Comparison of ENCODE assay signal across 16 cellular contexts in genomic region chr10:77147871-77148270, GRCh38.
DNase-seq lines count a peak whose midpoint lies in the region; ATAC-seq and TF ChIP-seq lines count a peak whose summit lies in the region.
"Had no signal": no experiment of that assay in that cellular context is flagged by ENCODE, and none has a peak within 500 bp of the region (broad histone marks: within the 10 kb centered on the region; RNA-seq: fewer than 3 reads in every experiment).

No MANE protein-coding gene starts in this region.

- H3K9me3 ChIP-seq in psoas muscle: no peaks in the 10 kb centered on the region
- H3K9me3 ChIP-seq in thoracic aorta: no peaks in the 10 kb centered on the region
- no peaks in the 10 kb centered on the region for H3K9me3 ChIP-seq in suprapubic skin

- TF ChIP-seq EP300 in suprapubic skin (IDR thresholded peaks at IDR 0.05): no peak

- TF ChIP-seq CTCF in psoas muscle (IDR thresholded peaks at IDR 0.05) (no peak), thoracic aorta (IDR thresholded peaks at IDR 0.05) (no peak), suprapubic skin (IDR thresholded peaks at IDR 0.05) (no peak)

- no peak for TF ChIP-seq POLR2A in suprapubic skin (IDR thresholded peaks at IDR 0.05)

- H3K36me3 Mint-ChIP-seq in activated naive CD4-positive, alpha-beta T cell treated with anti-CD3 and anti-CD28 coated beads, Interleukin-2, amount 50 U/mL, for 72 hours: no peaks in the 10 kb centered on the region
- H3K36me3 Mint-ChIP-seq: CD4-positive, alpha-beta memory T cell had no signal

- peak; percentile 5 for DNase-seq in myocyte (ENCODE audit: low read depth)
- no peak for DNase-seq in psoas muscle
- DNase-seq in thoracic aorta (ENCODE audit: low spot score): no peak
- DNase-seq in activated naive CD4-positive, alpha-beta T cell treated with anti-CD3 and anti-CD28 coated beads, Interleukin-2, amount 50 U/mL, for 72 hours (ENCODE audit: low spot score in 2 of 2): no peak
- DNase-seq in suprapubic skin (ENCODE audit: low spot score in 2 of 2): no peak
- DNase-seq: C1 segment of cervical spinal cord; Calu3; CD4-positive, alpha-beta memory T cell; COR-L47; DMS53; DMS79 treated with DMSO at 0.1 percent for 48 hours; GF-D8; GM23248; H7; HCEC 1CT had no signal

- ATAC-seq in psoas muscle: peak in 3 of 4 donors; percentile 66 to 69 (median 66)
- no peak for ATAC-seq in thoracic aorta (ENCODE audit: insufficient number of reproducible peaks, low FRiP score, low read depth)
- ATAC-seq in activated naive CD4-positive, alpha-beta T cell treated with anti-CD3 and anti-CD28 coated beads, Interleukin-2, amount 50 U/mL, for 72 hours: no peak
- no peak for ATAC-seq in HG02759 (IDR thresholded peaks at IDR 0.05; ENCODE audit: unreplicated experiment)

- no peak overlapping the region for H3K4me3 ChIP-seq in psoas muscle
- no peak overlapping the region for H3K4me3 ChIP-seq in thoracic aorta
- H3K4me3 ChIP-seq in suprapubic skin: no peak overlapping the region
- H3K4me3 ChIP-seq: GM23248 had no signal

- no peaks in the 10 kb centered on the region for H3K36me3 ChIP-seq in psoas muscle (ENCODE audit: insufficient read depth in 1 of 2, low read depth in 1 of 2)
- H3K36me3 ChIP-seq in thoracic aorta: no peaks in the 10 kb centered on the region
- H3K36me3 ChIP-seq in suprapubic skin: no peaks in the 10 kb centered on the region

- intact Hi-C loops in psoas muscle (cut with DNase I): no loop called here

- WGBS in psoas muscle, 3 donors: 92 to 100% (median 98%) methylated on average over 1 of the region's 1 CpG
- WGBS in suprapubic skin: 100% methylated on average over 1 of the region's 1 CpG

- H3K27ac Mint-ChIP-seq in activated naive CD4-positive, alpha-beta T cell treated with anti-CD3 and anti-CD28 coated beads, Interleukin-2, amount 50 U/mL, for 72 hours: no peak overlapping the region
- H3K27ac Mint-ChIP-seq: CD4-positive, alpha-beta memory T cell had no signal

- H3K27ac ChIP-seq in psoas muscle: no peak overlapping the region
- H3K27ac ChIP-seq in thoracic aorta: peak overlapping the region; percentile 36
- H3K27ac ChIP-seq in suprapubic skin: no peak overlapping the region
- H3K27ac ChIP-seq: GM23248 had no signal

- H3K4me1 ChIP-seq in psoas muscle (peaks cover 7% of the 10 kb centered on the region), thoracic aorta (ENCODE audit: control insufficient read depth in 1 of 2, low read depth in 2 of 2) (peaks cover 16 to 79% of the 10 kb centered on the region in 2 donors), suprapubic skin (peaks cover 4% of the 10 kb centered on the region)

- H3K27me3 ChIP-seq in psoas muscle (ENCODE audit: insufficient read depth in 3 of 3, low read length in 2 of 3) (no peaks in the 10 kb centered on the region), thoracic aorta (replicated peaks; ENCODE audit: insufficient read depth) (no peaks in the 10 kb centered on the region), suprapubic skin (no peaks in the 10 kb centered on the region)

- H3K9me3 Mint-ChIP-seq in activated naive CD4-positive, alpha-beta T cell treated with anti-CD3 and anti-CD28 coated beads, Interleukin-2, amount 50 U/mL, for 72 hours: no peaks in the 10 kb centered on the region
- H3K9me3 Mint-ChIP-seq: CD4-positive, alpha-beta memory T cell had no signal

Comparison
In these comparisons a context has a peak if more than half of its experiments do, and no peak if none do; other contexts are left out.
1. ATAC-seq: peak in psoas muscle (3 of 4); none in thoracic aorta (single experiment), activated naive CD4-positive, alpha-beta T cell treated with anti-CD3 and anti-CD28 coated beads, Interleukin-2, amount 50 U/mL, for 72 hours (0 of 2) and HG02759 (single experiment).
2. H3K27ac ChIP-seq: peak in thoracic aorta (2 of 2); none in psoas muscle (single experiment) and suprapubic skin (single experiment).